In the genomic region with DNA sequence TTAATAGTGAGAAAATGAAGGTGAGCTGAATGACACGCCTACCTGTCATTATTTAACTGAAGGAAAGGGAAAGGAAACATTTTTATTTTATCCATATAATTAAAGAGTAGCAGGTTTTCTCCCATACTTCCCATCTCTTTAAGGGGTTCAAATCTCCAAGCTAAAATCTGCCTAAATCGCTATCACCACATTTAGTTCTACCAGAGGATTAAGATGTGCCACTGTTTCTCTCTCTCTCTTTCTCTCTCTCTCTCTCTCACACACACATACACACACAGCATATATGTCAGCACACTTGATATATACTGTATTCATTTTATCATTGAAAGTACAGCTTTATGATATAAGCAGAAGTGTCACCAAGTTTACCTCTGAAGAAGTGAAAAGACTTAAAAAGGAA, we compare ENCODE assay signal across 1 cellular context.
TF ChIP-seq lines count a peak whose summit lies in the region.

No MANE protein-coding gene starts in this region.

TF ChIP-seq in HepG2, 621 proteins besides CTCF, POLR2A, EP300 and RAD21 (continued from another document):
- TF ChIP-seq, protein P1, sequence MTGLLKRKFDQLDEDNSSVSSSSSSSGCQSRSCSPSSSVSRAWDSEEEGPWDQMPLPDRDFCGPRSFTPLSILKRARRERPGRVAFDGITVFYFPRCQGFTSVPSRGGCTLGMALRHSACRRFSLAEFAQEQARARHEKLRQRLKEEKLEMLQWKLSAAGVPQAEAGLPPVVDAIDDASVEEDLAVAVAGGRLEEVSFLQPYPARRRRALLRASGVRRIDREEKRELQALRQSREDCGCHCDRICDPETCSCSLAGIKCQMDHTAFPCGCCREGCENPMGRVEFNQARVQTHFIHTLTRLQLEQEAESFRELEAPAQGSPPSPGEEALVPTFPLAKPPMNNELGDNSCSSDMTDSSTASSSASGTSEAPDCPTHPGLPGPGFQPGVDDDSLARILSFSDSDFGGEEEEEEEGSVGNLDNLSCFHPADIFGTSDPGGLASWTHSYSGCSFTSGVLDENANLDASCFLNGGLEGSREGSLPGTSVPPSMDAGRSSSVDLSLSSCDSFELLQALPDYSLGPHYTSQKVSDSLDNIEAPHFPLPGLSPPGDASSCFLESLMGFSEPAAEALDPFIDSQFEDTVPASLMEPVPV (CRISPR knock-in tag; IDR thresholded peaks at IDR 0.05), result no peak
- TF ChIP-seq ZNF432 (CRISPR knock-in tag; IDR thresholded peaks at IDR 0.05; ENCODE audit: borderline replicate concordance), result no peak
- no peak for TF ChIP-seq NCOR1 (IDR thresholded peaks at IDR 0.05; ENCODE audit: borderline replicate concordance, low read length)
- TF ChIP-seq TCF12 (IDR thresholded peaks at IDR 0.05), result no peak
- no peak for TF ChIP-seq TCF12 (CRISPR knock-in tag; IDR thresholded peaks at IDR 0.05)
- no peak for TF ChIP-seq ZSCAN31 (CRISPR knock-in tag; IDR thresholded peaks at IDR 0.05; ENCODE audit: low read depth)
- no peak for TF ChIP-seq MAZ (IDR thresholded peaks at IDR 0.05; ENCODE audit: borderline replicate concordance, low read depth, low read length)
- TF ChIP-seq MAZ (CRISPR knock-in tag; IDR thresholded peaks at IDR 0.05; ENCODE audit: low read depth), result no peak
- TF ChIP-seq, protein P2, sequence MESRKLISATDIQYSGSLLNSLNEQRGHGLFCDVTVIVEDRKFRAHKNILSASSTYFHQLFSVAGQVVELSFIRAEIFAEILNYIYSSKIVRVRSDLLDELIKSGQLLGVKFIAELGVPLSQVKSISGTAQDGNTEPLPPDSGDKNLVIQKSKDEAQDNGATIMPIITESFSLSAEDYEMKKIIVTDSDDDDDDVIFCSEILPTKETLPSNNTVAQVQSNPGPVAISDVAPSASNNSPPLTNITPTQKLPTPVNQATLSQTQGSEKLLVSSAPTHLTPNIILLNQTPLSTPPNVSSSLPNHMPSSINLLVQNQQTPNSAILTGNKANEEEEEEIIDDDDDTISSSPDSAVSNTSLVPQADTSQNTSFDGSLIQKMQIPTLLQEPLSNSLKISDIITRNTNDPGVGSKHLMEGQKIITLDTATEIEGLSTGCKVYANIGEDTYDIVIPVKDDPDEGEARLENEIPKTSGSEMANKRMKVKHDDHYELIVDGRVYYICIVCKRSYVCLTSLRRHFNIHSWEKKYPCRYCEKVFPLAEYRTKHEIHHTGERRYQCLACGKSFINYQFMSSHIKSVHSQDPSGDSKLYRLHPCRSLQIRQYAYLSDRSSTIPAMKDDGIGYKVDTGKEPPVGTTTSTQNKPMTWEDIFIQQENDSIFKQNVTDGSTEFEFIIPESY (CRISPR knock-in tag; IDR thresholded peaks at IDR 0.05), result no peak
- TF ChIP-seq NKX3-1 (CRISPR knock-in tag; IDR thresholded peaks at IDR 0.05), result no peak
